ENCODE assay signal across 2 cellular contexts in genomic region chr18:35775887-35776286, GRCh38.
TF ChIP-seq lines count a peak whose summit lies in the region.

No MANE protein-coding gene starts in this region.

TF ChIP-seq in IMR-90, 13 proteins besides CTCF, POLR2A, EP300 and RAD21 (continued from another document):
- TF ChIP-seq MAZ (IDR thresholded peaks at IDR 0.05; ENCODE audit: borderline replicate concordance, low read depth, low read length) (no peak), MXI1 (IDR thresholded peaks at IDR 0.05; ENCODE audit: borderline replicate concordance, low read depth, low read length) (no peak), RCOR1 (IDR thresholded peaks at IDR 0.05; ENCODE audit: insufficient replicate concordance, low read length) (no peak), SMC3 (IDR thresholded peaks at IDR 0.05; ENCODE audit: low read depth, low read length) (no peak), NFE2L2 (IDR thresholded peaks at IDR 0.05; ENCODE audit: low read depth, low read length) (no peak)

TF ChIP-seq in PFSK-1, 5 proteins besides CTCF, POLR2A, EP300 and RAD21 (continued from another document):
- TF ChIP-seq REST (IDR thresholded peaks at IDR 0.05; ENCODE audit: insufficient read depth in 1 of 2, low read depth in 2 of 2, low read length in 2 of 2) = peak; percentile 72 to 94
TF ChIP-seq in PFSK-1: peak in this region for 1.
